Comparison of ENCODE assay signal across 20 cellular contexts in genomic region chr9:107940622-107941021, GRCh38.
DNase-seq lines count a peak whose midpoint lies in the region; ATAC-seq and TF ChIP-seq lines count a peak whose summit lies in the region.
"Had no signal": no experiment of that assay in that cellular context is flagged by ENCODE, and none has a peak within 500 bp of the region (broad histone marks: within the 10 kb centered on the region; RNA-seq: fewer than 3 reads in every experiment).

No MANE protein-coding gene starts in this region.

- H3K4me2 ChIP-seq in MM.1S (ENCODE audit: low read depth, low read length), result no peak overlapping the region
- H3K4me2 ChIP-seq: BLaER1, GM23338 had no signal

- no peaks in the 10 kb centered on the region for H3K36me3 Mint-ChIP-seq in nephron (ENCODE audit: low read depth)
- H3K36me3 Mint-ChIP-seq: CD4-positive, CD25-positive, alpha-beta regulatory T cell; CD8-positive, alpha-beta T cell had no signal

- DNase-seq in AG10803 (ENCODE audit: low read depth) (peak; percentile 31), amniotic epithelial cell (ENCODE audit: low read depth) (peak; percentile 64), fibroblast of villous mesenchyme (ENCODE audit: low read depth) (peak; percentile 81), left cardiac atrium (no peak), MM.1S (no peak)
- DNase-seq: 8988T; Caco-2; CD4-positive, CD25-positive, alpha-beta regulatory T cell; CD8-positive, alpha-beta T cell; DMS153; DND-41; H9 had no signal

- no peak overlapping the region for H3K4me3 Mint-ChIP-seq in nephron
- H3K4me3 Mint-ChIP-seq: B cell; CD4-positive, CD25-positive, alpha-beta regulatory T cell; CD8-positive, alpha-beta T cell; GM23338; H9 had no signal

- H3K27ac ChIP-seq in MM.1S (ENCODE audit: low read length), result no peak overlapping the region
- H3K27ac ChIP-seq: BLaER1, C4-2B had no signal

- H3K9ac ChIP-seq in MM.1S (ENCODE audit: low read length), result no peak overlapping the region
- H3K9ac ChIP-seq: BLaER1 had no signal

- H2AFZ ChIP-seq in MM.1S (ENCODE audit: low read length), result no peak overlapping the region
- H2AFZ ChIP-seq: GM23338 had no signal

- H3K9me3 ChIP-seq in MM.1S (replicated peaks; ENCODE audit: insufficient read depth, low read length), result no peaks in the 10 kb centered on the region
- H3K9me3 ChIP-seq: BLaER1, Caco-2 had no signal

- no peaks in the 10 kb centered on the region for H4K20me1 ChIP-seq in MM.1S (ENCODE audit: insufficient read depth, low read length)
- H4K20me1 ChIP-seq: BLaER1 had no signal

- no peaks in the 10 kb centered on the region for H3K9me3 Mint-ChIP-seq in nephron
- H3K9me3 Mint-ChIP-seq: GM23338, H9 had no signal

- no peaks in the 10 kb centered on the region for H3K79me2 ChIP-seq in MM.1S (ENCODE audit: low read length)

- H3K27me3 ChIP-seq in MM.1S (replicated peaks; ENCODE audit: insufficient read depth, low read length), result no peaks in the 10 kb centered on the region
- H3K27me3 ChIP-seq: BLaER1 had no signal

- TF ChIP-seq CTCF in AG10803 (conservative IDR thresholded peaks at IDR 0.05; ENCODE audit: low read length) (no peak), fibroblast of villous mesenchyme (IDR thresholded peaks at IDR 0.05; ENCODE audit: insufficient read depth, low read depth, low read length) (no peak), nephron (IDR thresholded peaks at IDR 0.05; ENCODE audit: unreplicated experiment in 3 of 3) (no peak), MM.1S (IDR thresholded peaks at IDR 0.05; ENCODE audit: low read length) (no peak)

- no peak for ATAC-seq in left cardiac atrium
- no peak for ATAC-seq in GM18511 (IDR thresholded peaks at IDR 0.05; ENCODE audit: unreplicated experiment)
- ATAC-seq: CD8-positive, alpha-beta T cell; GM12878; GM23338; HCT116 had no signal

- H3F3A ChIP-seq in MM.1S (ENCODE audit: insufficient read depth, low read length), result no peaks in the 10 kb centered on the region

- peak overlapping the region in 2 of 3 experiments; percentile 67 to 73 for H3K27ac Mint-ChIP-seq in nephron
- H3K27ac Mint-ChIP-seq: B cell; CD4-positive, CD25-positive, alpha-beta regulatory T cell; CD8-positive, alpha-beta T cell; GM23338; H9 had no signal

- no peaks in the 10 kb centered on the region for H3K4me1 ChIP-seq in MM.1S (ENCODE audit: low read length)
- H3K4me1 ChIP-seq: BLaER1, Caco-2 had no signal

- H3K4me1 Mint-ChIP-seq in nephron, result peaks cover 22% of the 10 kb centered on the region
- H3K4me1 Mint-ChIP-seq: B cell; CD4-positive, CD25-positive, alpha-beta regulatory T cell had no signal

- peaks cover 10% of the 10 kb centered on the region for H3K27me3 Mint-ChIP-seq in nephron (ENCODE audit: low read depth)
- H3K27me3 Mint-ChIP-seq: CD4-positive, CD25-positive, alpha-beta regulatory T cell had no signal

- no peaks in the 10 kb centered on the region for H3K9me2 ChIP-seq in MM.1S (replicated peaks; ENCODE audit: insufficient read depth, low read length)

- intact Hi-C loops in left cardiac atrium (cut with DNase I), result no loop called here

- H3K36me3 ChIP-seq in MM.1S (replicated peaks; ENCODE audit: insufficient read depth, low read length), result no peaks in the 10 kb centered on the region
- H3K36me3 ChIP-seq: BLaER1 had no signal

- H3K4me3 ChIP-seq in AG10803 (ENCODE audit: low read length) (no peak overlapping the region), fibroblast of villous mesenchyme (ENCODE audit: low read depth, low read length) (no peak overlapping the region), MM.1S (ENCODE audit: low read length) (no peak overlapping the region)
- H3K4me3 ChIP-seq: BLaER1, GM12878, GM23338 had no signal

Comparison
In these comparisons a context has a peak if more than half of its experiments do, and no peak if none do; other contexts are left out.
1. DNase-seq: peak in AG10803 (single experiment), amniotic epithelial cell (single experiment) and fibroblast of villous mesenchyme (single experiment); none in left cardiac atrium (single experiment) and MM.1S (single experiment).